In genomic region chr17:1720856-1721386, GRCh38 we compare ENCODE assay signal across 8 cellular contexts. TPM values are rescaled to one million over a fixed set of nuclear protein-coding genes. Genes with fewer than 3 reads are reported as not detected.
DNase-seq lines count a peak whose midpoint lies in the region; ATAC-seq, FAIRE-seq and TF ChIP-seq lines count a peak whose summit lies in the region.

No MANE protein-coding gene starts in this region.

- H3K9me3 ChIP-seq in MM.1S (replicated peaks; ENCODE audit: insufficient read depth, low read length) = no peaks in the 10 kb centered on the region

- no peaks in the 10 kb centered on the region for H4K20me1 ChIP-seq in MM.1S (ENCODE audit: insufficient read depth, low read length)

- H3K4me2 ChIP-seq in MM.1S (ENCODE audit: low read depth, low read length) = peak overlapping the region; percentile 61; the same call in 1 of the 2 replicates

- no peak overlapping the region for H3K9ac ChIP-seq in MM.1S (ENCODE audit: low read length)

- peaks cover 15% of the 10 kb centered on the region for H3K79me2 ChIP-seq in MM.1S (ENCODE audit: low read length)

- H3K9me2 ChIP-seq in MM.1S (replicated peaks; ENCODE audit: insufficient read depth, low read length) = no peaks in the 10 kb centered on the region

- TF ChIP-seq CTCF in MM.1S (IDR thresholded peaks at IDR 0.05; ENCODE audit: low read length) = peak; percentile 96

- peak; percentile 58 for DNase-seq in GM03348 (ENCODE audit: low spot score)
- DNase-seq in MM.1S = peak; percentile 63
- peak; percentile 47 for DNase-seq in activated CD4-positive, CD25-positive, alpha-beta regulatory T cell treated with anti-CD3 and anti-CD28 coated beads, Interleukin-2, amount 50 U/mL, for 16 hours (ENCODE audit: low read depth, low spot score)
- DNase-seq in central memory CD4-positive, alpha-beta T cell = peak; percentile 60
- DNase-seq in medulla oblongata (ENCODE audit: extremely low spot score) = peak; percentile 72
- DNase-seq in stimulated activated CD8-positive, alpha-beta memory T cell treated with anti-CD3 and anti-CD28 coated beads, Interleukin-7, amount 100 ng/mL, for 24 hours (ENCODE audit: low read depth) = peak; percentile 38
- no peak for DNase-seq in frontal cortex (ENCODE audit: low spot score in 2 of 2)

- ATAC-seq in GM18870 (IDR thresholded peaks at IDR 0.05; ENCODE audit: unreplicated experiment) = no peak

- H2AFZ ChIP-seq in MM.1S (ENCODE audit: low read length) = no peak overlapping the region

- FAIRE-seq in frontal cortex (lab: Jason Lieb, UNC) = no peak

- H3K27ac ChIP-seq in MM.1S (ENCODE audit: low read length) = no peak overlapping the region

- peak overlapping the region; percentile 36; the same call in 1 of the 2 replicates for H3K4me3 ChIP-seq in MM.1S (ENCODE audit: low read length)

- peaks cover 17% of the 10 kb centered on the region for H3K4me1 ChIP-seq in MM.1S (ENCODE audit: low read length)

- no peaks in the 10 kb centered on the region for H3K27me3 ChIP-seq in MM.1S (replicated peaks; ENCODE audit: insufficient read depth, low read length)

- H3K36me3 ChIP-seq in MM.1S (replicated peaks; ENCODE audit: insufficient read depth, low read length) = no peaks in the 10 kb centered on the region

- peaks cover 9% of the 10 kb centered on the region for H3F3A ChIP-seq in MM.1S (ENCODE audit: insufficient read depth, low read length)

RNA-seq across cellular contexts. Expression of gene WDR81, which starts 3.6 kb away (rescaled TPM):
- 10.2 TPM for total RNA-seq in frontal cortex

RNA-seq across cellular contexts. Expression of gene TLCD2, which starts 10.7 kb away (rescaled TPM):
- 0.41 TPM for total RNA-seq in frontal cortex

RNA-seq across cellular contexts. Expression of gene SERPINF2, which starts 21.8 kb away (rescaled TPM):
- total RNA-seq in frontal cortex = not detected

RNA-seq across cellular contexts. Expression of gene PRPF8, which starts 36.3 kb away (rescaled TPM):
- 75.0 TPM for total RNA-seq in frontal cortex

RNA-seq across cellular contexts. Expression of gene SERPINF1, which starts 40.9 kb away (rescaled TPM):
- 9.0 TPM for total RNA-seq in frontal cortex

Comparison
In these comparisons a context has a peak if more than half of its experiments do, and no peak if none do; other contexts are left out.
1. DNase-seq: peak in GM03348 (single experiment), MM.1S (single experiment), activated CD4-positive, CD25-positive, alpha-beta regulatory T cell treated with anti-CD3 and anti-CD28 coated beads, Interleukin-2, amount 50 U/mL, for 16 hours (single experiment), central memory CD4-positive, alpha-beta T cell (single experiment), medulla oblongata (single experiment) and stimulated activated CD8-positive, alpha-beta memory T cell treated with anti-CD3 and anti-CD28 coated beads, Interleukin-7, amount 100 ng/mL, for 24 hours (single experiment); none in frontal cortex (0 of 2).